Comparison of ENCODE assay signal across 11 cellular contexts in the genomic region with DNA sequence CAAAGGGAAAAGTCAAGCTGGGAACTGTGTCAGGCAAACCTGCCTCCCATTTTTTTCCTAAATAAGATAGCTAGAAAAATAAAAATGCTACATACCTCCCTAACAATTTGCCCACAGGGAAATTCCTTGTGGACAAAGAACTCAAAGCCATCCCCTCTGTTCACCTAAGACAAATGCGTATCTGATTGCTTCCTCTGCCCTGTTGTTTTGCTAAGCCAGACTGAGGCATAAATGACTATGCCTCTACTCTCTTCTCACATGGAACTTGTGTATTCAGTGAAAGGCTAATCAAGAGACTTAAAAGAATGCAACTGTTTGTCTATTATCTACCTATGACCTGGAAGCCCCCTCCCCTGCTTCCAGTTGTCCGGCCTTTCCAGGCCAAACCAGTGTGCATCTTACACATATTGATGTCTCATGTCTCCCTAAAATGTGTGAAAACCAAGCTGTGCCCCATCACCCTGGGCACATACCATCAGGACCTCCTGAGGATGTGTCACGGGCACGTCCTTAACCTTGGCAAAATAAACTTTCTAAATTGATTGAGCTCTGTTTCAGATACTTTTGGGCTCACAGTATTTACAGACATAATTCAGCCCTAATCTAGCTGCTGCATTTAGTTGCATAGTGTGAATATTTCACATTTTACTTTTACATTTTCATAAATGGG. TPM values are rescaled to one million over a fixed set of nuclear protein-coding genes. Genes with fewer than 3 reads are reported as not detected.
DNase-seq lines count a peak whose midpoint lies in the region; ATAC-seq and TF ChIP-seq lines count a peak whose summit lies in the region.
"Had no signal": no experiment of that assay in that cellular context is flagged by ENCODE, and none has a peak within 500 bp of the region (broad histone marks: within the 10 kb centered on the region; RNA-seq: fewer than 3 reads in every experiment).

No MANE protein-coding gene starts in this region.

- no peak for ATAC-seq in central memory CD8-positive, alpha-beta T cell (replicated peaks; ENCODE audit: extremely low read depth, poor library complexity, severe bottlenecking)
- no peak for ATAC-seq in HG03521 (IDR thresholded peaks at IDR 0.05; ENCODE audit: unreplicated experiment)
- ATAC-seq: esophagus mucosa had no signal

- H3K9me2 ChIP-seq in Loucy (replicated peaks; ENCODE audit: low read depth, low read length): no peaks in the 10 kb centered on the region

- H3K27me3 Mint-ChIP-seq in central memory CD8-positive, alpha-beta T cell: no peaks in the 10 kb centered on the region
- H3K27me3 Mint-ChIP-seq in nephron (ENCODE audit: low read depth): no peaks in the 10 kb centered on the region

- peak overlapping the region; percentile 78 for H3K4me3 Mint-ChIP-seq in central memory CD8-positive, alpha-beta T cell
- no peak overlapping the region for H3K4me3 Mint-ChIP-seq in nephron

- H3K4me3 ChIP-seq in AG04450 (ENCODE audit: low read depth, low read length) (no peak overlapping the region), Loucy (ENCODE audit: low read length, poor library complexity, severe bottlenecking) (no peak overlapping the region)

- peaks cover 57% of the 10 kb centered on the region for H3K4me1 ChIP-seq in Loucy (ENCODE audit: insufficient read depth, low read length, poor library complexity, severe bottlenecking)

- H3F3A ChIP-seq in Loucy (ENCODE audit: low read depth): peaks cover 5% of the 10 kb centered on the region; the same call in 1 of the 2 replicates

- peaks cover 64% of the 10 kb centered on the region for H4K20me1 ChIP-seq in Loucy (ENCODE audit: insufficient read depth, low read length, poor library complexity, severe bottlenecking)

- no peaks in the 10 kb centered on the region for H3K9me3 ChIP-seq in AG04450 (ENCODE audit: control insufficient read depth, insufficient read depth, low read length)
- H3K9me3 ChIP-seq in Loucy (ENCODE audit: insufficient read depth, low read depth, low read length): no peaks in the 10 kb centered on the region

- peaks cover 30% of the 10 kb centered on the region for H3K36me3 Mint-ChIP-seq in central memory CD8-positive, alpha-beta T cell (ENCODE audit: insufficient read depth)
- peaks cover 67% of the 10 kb centered on the region for H3K36me3 Mint-ChIP-seq in nephron (ENCODE audit: low read depth)

- H3K27me3 ChIP-seq in AG04450 (ENCODE audit: control insufficient read depth, insufficient read depth, low read length) (no peaks in the 10 kb centered on the region), Loucy (ENCODE audit: insufficient read depth, low read length, poor library complexity, severe bottlenecking) (no peaks in the 10 kb centered on the region)

- peak overlapping the region; percentile 34 for H3K27ac ChIP-seq in AG04450 (ENCODE audit: low read depth, low read length)

- H2AFZ ChIP-seq in Loucy (ENCODE audit: low read length): no peak overlapping the region

- POLR2A ChIA-PET in AG04450 (lab: Yijun Ruan, JAX): interaction anchor here (0.8 to 1.1 kb wide), 2 partner anchors 8 to 107 kb away, joined by 4 to 9 read pairs; no protein-coding TSS in a partner anchor

- H3K36me3 ChIP-seq in Loucy (ENCODE audit: insufficient read depth, low read length): peaks cover 13% of the 10 kb centered on the region; the same call in 1 of the 2 replicates

- H3K27ac Mint-ChIP-seq in central memory CD8-positive, alpha-beta T cell (ENCODE audit: low read depth): peak overlapping the region; percentile 98
- H3K27ac Mint-ChIP-seq in nephron: peak overlapping the region; percentile 99 to 100 (median 99)

- H3K4me1 Mint-ChIP-seq in central memory CD8-positive, alpha-beta T cell: peaks cover 80% of the 10 kb centered on the region
- H3K4me1 Mint-ChIP-seq in nephron: peaks cover 73% of the 10 kb centered on the region

- peak overlapping the region; percentile 71 for H3K4me2 ChIP-seq in Loucy (ENCODE audit: low read depth, low read length, poor library complexity, severe bottlenecking)

- CTCF ChIA-PET in AG04450 (lab: Charles Lee): interaction anchor here (1.0 to 1.8 kb wide), 4 partner anchors 9 to 120 kb away, joined by 3 to 10 read pairs (median 6); no protein-coding TSS in a partner anchor

- H3K79me2 ChIP-seq in Loucy (ENCODE audit: insufficient read depth, low read length): peaks cover 99% of the 10 kb centered on the region

- no peak for DNase-seq in AG04450 (ENCODE audit: low read depth, low spot score)
- no peak for DNase-seq in central memory CD8-positive, alpha-beta T cell (ENCODE audit: low spot score in 2 of 2)
- no peak for DNase-seq in stimulated activated CD8-positive, alpha-beta memory T cell treated with anti-CD3 and anti-CD28 coated beads, Interleukin-4, amount 100 ng/mL, for 48 hours
- DNase-seq in stimulated activated CD4-positive, alpha-beta T cell treated with anti-CD3 and anti-CD28 coated beads, Interleukin-15, amount 100 ng/mL, for 24 hours: no peak
- no peak for DNase-seq in inferior parietal cortex (ENCODE audit: extremely low spot score)
- DNase-seq: NCI-H1092, retina had no signal

- H3K9me3 Mint-ChIP-seq in central memory CD8-positive, alpha-beta T cell: no peaks in the 10 kb centered on the region
- H3K9me3 Mint-ChIP-seq in nephron: no peaks in the 10 kb centered on the region

- no peak overlapping the region for H3K9ac ChIP-seq in Loucy (ENCODE audit: low read depth, low read length, poor library complexity, severe bottlenecking)

- TF ChIP-seq CTCF in AG04450 (IDR thresholded peaks at IDR 0.05; ENCODE audit: low read depth, low read length) (no peak), Loucy (conservative IDR thresholded peaks at IDR 0.05; ENCODE audit: low read length) (no peak), nephron (IDR thresholded peaks at IDR 0.05; ENCODE audit: unreplicated experiment in 3 of 3) (no peak)

RNA-seq across cellular contexts. Expression of gene CHD2, which starts 15.8 kb away (rescaled TPM):
- polyA plus RNA-seq in AG04450 (2011; rRNA removed): 62.6 and 74.8 TPM in 2 replicates
- polyA minus RNA-seq in AG04450 (2011; rRNA and poly(A)+ RNA removed): 163 and 178 TPM in 2 replicates
